ENCODE assay signal across 1 cellular context in genomic region chr17:40025559-40025958, GRCh38.
TF ChIP-seq lines count a peak whose summit lies in the region.

No MANE protein-coding gene starts in this region.

TF ChIP-seq in SK-N-SH, 30 proteins besides CTCF, POLR2A, EP300 and RAD21:
- no peak for TF ChIP-seq TAF1 (IDR thresholded peaks at IDR 0.05; ENCODE audit: borderline replicate concordance, low read depth, low read length)
- no peak for TF ChIP-seq PBX3 (IDR thresholded peaks at IDR 0.05)
- no peak for TF ChIP-seq RXRA (IDR thresholded peaks at IDR 0.05; ENCODE audit: borderline replicate concordance, low read depth)
- TF ChIP-seq MXI1 (IDR thresholded peaks at IDR 0.05; ENCODE audit: low read depth, low read length) = no peak
- no peak for TF ChIP-seq NRF1 (IDR thresholded peaks at IDR 0.05; ENCODE audit: low read depth, low read length)
- TF ChIP-seq TEAD4 (IDR thresholded peaks at IDR 0.05; ENCODE audit: borderline replicate concordance, insufficient read depth) = no peak
